In the genomic region with DNA sequence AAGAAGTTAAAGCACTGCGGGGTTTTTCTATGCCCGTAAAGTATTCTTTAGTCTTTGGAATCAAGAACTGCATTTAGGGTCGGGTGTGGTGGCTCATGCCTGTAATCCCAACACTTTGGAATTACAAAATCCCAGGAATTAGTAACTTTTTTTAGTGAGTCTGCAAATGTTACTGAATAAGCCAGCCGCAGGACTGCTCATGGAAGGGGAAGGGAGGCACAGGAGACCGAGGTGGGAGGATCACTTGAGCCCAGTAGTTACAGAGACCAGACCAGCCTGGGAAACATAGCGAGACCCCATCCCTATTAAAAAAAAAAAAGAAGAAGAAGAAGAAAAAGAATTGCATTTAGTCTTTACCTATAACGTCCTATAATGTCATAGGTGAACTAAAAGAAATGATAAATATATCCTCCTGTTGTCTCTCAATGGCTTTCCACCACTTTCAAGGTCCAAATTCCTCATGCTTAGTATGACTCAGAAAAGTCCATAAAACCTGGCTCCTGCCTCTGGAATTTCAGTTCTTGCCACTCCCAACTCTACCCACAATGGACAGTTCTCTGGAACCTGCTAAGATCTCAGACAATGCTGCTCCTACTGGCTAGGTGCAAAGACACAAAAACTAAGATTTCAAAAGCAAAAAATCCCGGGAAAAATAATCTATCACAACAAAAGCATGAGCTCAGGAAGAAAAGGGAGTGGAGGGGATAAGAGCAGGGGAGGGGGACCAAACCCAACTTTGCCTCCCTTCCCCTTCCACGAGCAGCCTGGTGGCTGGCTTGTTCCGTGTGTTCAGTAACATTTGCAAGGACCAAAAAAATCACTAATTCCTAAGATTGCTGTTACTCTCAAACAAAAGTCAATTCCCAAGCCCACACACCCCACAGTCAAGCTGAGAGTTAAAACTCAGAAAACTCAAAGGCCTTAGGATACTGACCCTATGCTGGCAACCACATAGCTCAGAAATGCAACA, we compare ENCODE assay signal across 1 cellular context.
TF ChIP-seq lines count a peak whose summit lies in the region.

No MANE protein-coding gene starts in this region.

TF ChIP-seq in HepG2, 621 proteins besides CTCF, POLR2A, EP300 and RAD21 (continued from another document and continues in another):
- TF ChIP-seq, protein P1, sequence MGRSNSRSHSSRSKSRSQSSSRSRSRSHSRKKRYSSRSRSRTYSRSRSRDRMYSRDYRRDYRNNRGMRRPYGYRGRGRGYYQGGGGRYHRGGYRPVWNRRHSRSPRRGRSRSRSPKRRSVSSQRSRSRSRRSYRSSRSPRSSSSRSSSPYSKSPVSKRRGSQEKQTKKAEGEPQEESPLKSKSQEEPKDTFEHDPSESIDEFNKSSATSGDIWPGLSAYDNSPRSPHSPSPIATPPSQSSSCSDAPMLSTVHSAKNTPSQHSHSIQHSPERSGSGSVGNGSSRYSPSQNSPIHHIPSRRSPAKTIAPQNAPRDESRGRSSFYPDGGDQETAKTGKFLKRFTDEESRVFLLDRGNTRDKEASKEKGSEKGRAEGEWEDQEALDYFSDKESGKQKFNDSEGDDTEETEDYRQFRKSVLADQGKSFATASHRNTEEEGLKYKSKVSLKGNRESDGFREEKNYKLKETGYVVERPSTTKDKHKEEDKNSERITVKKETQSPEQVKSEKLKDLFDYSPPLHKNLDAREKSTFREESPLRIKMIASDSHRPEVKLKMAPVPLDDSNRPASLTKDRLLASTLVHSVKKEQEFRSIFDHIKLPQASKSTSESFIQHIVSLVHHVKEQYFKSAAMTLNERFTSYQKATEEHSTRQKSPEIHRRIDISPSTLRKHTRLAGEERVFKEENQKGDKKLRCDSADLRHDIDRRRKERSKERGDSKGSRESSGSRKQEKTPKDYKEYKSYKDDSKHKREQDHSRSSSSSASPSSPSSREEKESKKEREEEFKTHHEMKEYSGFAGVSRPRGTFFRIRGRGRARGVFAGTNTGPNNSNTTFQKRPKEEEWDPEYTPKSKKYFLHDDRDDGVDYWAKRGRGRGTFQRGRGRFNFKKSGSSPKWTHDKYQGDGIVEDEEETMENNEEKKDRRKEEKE (IDR thresholded peaks at IDR 0.05), result no peak
- TF ChIP-seq ZNF367 (CRISPR knock-in tag; IDR thresholded peaks at IDR 0.05; ENCODE audit: borderline replicate concordance), result no peak
- peak; percentile 88 for TF ChIP-seq SAP130 (CRISPR knock-in tag; IDR thresholded peaks at IDR 0.05; ENCODE audit: low read depth)
- 0 out of 2 replicates have a peak, but pooled peaks have one; percentile 28 for TF ChIP-seq KMT2B (CRISPR knock-in tag; IDR thresholded peaks at IDR 0.05)
- TF ChIP-seq SNRNP70 (IDR thresholded peaks at IDR 0.05; ENCODE audit: low read depth, low read length), result no peak
- TF ChIP-seq, protein P2, sequence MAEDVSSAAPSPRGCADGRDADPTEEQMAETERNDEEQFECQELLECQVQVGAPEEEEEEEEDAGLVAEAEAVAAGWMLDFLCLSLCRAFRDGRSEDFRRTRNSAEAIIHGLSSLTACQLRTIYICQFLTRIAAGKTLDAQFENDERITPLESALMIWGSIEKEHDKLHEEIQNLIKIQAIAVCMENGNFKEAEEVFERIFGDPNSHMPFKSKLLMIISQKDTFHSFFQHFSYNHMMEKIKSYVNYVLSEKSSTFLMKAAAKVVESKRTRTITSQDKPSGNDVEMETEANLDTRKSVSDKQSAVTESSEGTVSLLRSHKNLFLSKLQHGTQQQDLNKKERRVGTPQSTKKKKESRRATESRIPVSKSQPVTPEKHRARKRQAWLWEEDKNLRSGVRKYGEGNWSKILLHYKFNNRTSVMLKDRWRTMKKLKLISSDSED (CRISPR knock-in tag; IDR thresholded peaks at IDR 0.05), result no peak
- TF ChIP-seq ZNF703 (CRISPR knock-in tag; IDR thresholded peaks at IDR 0.05; ENCODE audit: borderline replicate concordance), result no peak
- no peak for TF ChIP-seq CHD2 (IDR thresholded peaks at IDR 0.05; ENCODE audit: low read depth, low read length)
- peak; percentile 52 for TF ChIP-seq ASH2L (IDR thresholded peaks at IDR 0.05; ENCODE audit: insufficient read length, low read depth, low read length)
- 0 out of 2 replicates have a peak, but pooled peaks have one; percentile 35 for TF ChIP-seq ZFP36L2 (CRISPR knock-in tag; IDR thresholded peaks at IDR 0.05)
- no peak for TF ChIP-seq ZBTB42 (CRISPR knock-in tag; IDR thresholded peaks at IDR 0.05)
- no peak for TF ChIP-seq THYN1 (CRISPR knock-in tag; IDR thresholded peaks at IDR 0.05; ENCODE audit: borderline replicate concordance, low read depth)
- no peak; the same call in 1 of the 2 replicates for TF ChIP-seq ZFP82 (CRISPR knock-in tag; IDR thresholded peaks at IDR 0.05; ENCODE audit: borderline replicate concordance)
- no peak for TF ChIP-seq TBP (CRISPR knock-in tag; IDR thresholded peaks at IDR 0.05)
- no peak for TF ChIP-seq CAMTA2 (CRISPR knock-in tag; IDR thresholded peaks at IDR 0.05; ENCODE audit: borderline replicate concordance)
- no peak; the same call in 1 of the 2 replicates for TF ChIP-seq ZNF772 (CRISPR knock-in tag; IDR thresholded peaks at IDR 0.05)
- TF ChIP-seq CEBPG (CRISPR knock-in tag; IDR thresholded peaks at IDR 0.05), result peak; percentile 52
- TF ChIP-seq, protein P3, sequence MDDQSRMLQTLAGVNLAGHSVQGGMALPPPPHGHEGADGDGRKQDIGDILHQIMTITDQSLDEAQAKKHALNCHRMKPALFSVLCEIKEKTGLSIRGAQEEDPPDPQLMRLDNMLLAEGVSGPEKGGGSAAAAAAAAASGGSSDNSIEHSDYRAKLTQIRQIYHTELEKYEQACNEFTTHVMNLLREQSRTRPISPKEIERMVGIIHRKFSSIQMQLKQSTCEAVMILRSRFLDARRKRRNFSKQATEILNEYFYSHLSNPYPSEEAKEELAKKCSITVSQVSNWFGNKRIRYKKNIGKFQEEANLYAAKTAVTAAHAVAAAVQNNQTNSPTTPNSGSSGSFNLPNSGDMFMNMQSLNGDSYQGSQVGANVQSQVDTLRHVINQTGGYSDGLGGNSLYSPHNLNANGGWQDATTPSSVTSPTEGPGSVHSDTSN (CRISPR knock-in tag; IDR thresholded peaks at IDR 0.05; ENCODE audit: borderline replicate concordance), result no peak
- TF ChIP-seq KDM4B (CRISPR knock-in tag; IDR thresholded peaks at IDR 0.05), result no peak; the same call in 1 of the 2 replicates
- no peak; the same call in 1 of the 2 replicates for TF ChIP-seq ZNF44 (CRISPR knock-in tag; IDR thresholded peaks at IDR 0.05)
- TF ChIP-seq, protein P4, sequence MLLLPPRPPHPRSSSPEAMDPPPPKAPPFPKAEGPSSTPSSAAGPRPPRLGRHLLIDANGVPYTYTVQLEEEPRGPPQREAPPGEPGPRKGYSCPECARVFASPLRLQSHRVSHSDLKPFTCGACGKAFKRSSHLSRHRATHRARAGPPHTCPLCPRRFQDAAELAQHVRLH (CRISPR knock-in tag; IDR thresholded peaks at IDR 0.05; ENCODE audit: borderline replicate concordance, low read depth), result peak; percentile 78; the same call in 1 of the 2 replicates
- no peak for TF ChIP-seq ZSCAN25 (CRISPR knock-in tag; IDR thresholded peaks at IDR 0.05)
- TF ChIP-seq, protein P5, sequence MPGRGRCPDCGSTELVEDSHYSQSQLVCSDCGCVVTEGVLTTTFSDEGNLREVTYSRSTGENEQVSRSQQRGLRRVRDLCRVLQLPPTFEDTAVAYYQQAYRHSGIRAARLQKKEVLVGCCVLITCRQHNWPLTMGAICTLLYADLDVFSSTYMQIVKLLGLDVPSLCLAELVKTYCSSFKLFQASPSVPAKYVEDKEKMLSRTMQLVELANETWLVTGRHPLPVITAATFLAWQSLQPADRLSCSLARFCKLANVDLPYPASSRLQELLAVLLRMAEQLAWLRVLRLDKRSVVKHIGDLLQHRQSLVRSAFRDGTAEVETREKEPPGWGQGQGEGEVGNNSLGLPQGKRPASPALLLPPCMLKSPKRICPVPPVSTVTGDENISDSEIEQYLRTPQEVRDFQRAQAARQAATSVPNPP (CRISPR knock-in tag; IDR thresholded peaks at IDR 0.05), result no peak
- TF ChIP-seq, protein P6, sequence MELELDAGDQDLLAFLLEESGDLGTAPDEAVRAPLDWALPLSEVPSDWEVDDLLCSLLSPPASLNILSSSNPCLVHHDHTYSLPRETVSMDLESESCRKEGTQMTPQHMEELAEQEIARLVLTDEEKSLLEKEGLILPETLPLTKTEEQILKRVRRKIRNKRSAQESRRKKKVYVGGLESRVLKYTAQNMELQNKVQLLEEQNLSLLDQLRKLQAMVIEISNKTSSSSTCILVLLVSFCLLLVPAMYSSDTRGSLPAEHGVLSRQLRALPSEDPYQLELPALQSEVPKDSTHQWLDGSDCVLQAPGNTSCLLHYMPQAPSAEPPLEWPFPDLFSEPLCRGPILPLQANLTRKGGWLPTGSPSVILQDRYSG (CRISPR knock-in tag; IDR thresholded peaks at IDR 0.05), result 0 out of 2 replicates have a peak, but pooled peaks have one; percentile 24
- TF ChIP-seq SMC3 (IDR thresholded peaks at IDR 0.05; ENCODE audit: low read length), result peak; percentile 46
- TF ChIP-seq ZNF547 (CRISPR knock-in tag; IDR thresholded peaks at IDR 0.05), result no peak
- no peak for TF ChIP-seq TAF15 (IDR thresholded peaks at IDR 0.05; ENCODE audit: low read depth, low read length, poor library complexity, severe bottlenecking)
- TF ChIP-seq, protein P7, sequence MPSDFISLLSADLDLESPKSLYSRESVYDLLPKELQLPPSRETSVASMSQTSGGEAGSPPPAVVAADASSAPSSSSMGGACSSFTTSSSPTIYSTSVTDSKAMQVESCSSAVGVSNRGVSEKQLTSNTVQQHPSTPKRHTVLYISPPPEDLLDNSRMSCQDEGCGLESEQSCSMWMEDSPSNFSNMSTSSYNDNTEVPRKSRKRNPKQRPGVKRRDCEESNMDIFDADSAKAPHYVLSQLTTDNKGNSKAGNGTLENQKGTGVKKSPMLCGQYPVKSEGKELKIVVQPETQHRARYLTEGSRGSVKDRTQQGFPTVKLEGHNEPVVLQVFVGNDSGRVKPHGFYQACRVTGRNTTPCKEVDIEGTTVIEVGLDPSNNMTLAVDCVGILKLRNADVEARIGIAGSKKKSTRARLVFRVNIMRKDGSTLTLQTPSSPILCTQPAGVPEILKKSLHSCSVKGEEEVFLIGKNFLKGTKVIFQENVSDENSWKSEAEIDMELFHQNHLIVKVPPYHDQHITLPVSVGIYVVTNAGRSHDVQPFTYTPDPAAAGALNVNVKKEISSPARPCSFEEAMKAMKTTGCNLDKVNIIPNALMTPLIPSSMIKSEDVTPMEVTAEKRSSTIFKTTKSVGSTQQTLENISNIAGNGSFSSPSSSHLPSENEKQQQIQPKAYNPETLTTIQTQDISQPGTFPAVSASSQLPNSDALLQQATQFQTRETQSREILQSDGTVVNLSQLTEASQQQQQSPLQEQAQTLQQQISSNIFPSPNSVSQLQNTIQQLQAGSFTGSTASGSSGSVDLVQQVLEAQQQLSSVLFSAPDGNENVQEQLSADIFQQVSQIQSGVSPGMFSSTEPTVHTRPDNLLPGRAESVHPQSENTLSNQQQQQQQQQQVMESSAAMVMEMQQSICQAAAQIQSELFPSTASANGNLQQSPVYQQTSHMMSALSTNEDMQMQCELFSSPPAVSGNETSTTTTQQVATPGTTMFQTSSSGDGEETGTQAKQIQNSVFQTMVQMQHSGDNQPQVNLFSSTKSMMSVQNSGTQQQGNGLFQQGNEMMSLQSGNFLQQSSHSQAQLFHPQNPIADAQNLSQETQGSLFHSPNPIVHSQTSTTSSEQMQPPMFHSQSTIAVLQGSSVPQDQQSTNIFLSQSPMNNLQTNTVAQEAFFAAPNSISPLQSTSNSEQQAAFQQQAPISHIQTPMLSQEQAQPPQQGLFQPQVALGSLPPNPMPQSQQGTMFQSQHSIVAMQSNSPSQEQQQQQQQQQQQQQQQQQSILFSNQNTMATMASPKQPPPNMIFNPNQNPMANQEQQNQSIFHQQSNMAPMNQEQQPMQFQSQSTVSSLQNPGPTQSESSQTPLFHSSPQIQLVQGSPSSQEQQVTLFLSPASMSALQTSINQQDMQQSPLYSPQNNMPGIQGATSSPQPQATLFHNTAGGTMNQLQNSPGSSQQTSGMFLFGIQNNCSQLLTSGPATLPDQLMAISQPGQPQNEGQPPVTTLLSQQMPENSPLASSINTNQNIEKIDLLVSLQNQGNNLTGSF (CRISPR knock-in tag; IDR thresholded peaks at IDR 0.05), result no peak
- no peak for TF ChIP-seq DNMT3B (CRISPR knock-in tag; conservative IDR thresholded peaks at IDR 0.05)
- TF ChIP-seq SP1 (IDR thresholded peaks at IDR 0.05), result no peak
- no peak for TF ChIP-seq SP1 (CRISPR knock-in tag; IDR thresholded peaks at IDR 0.05)
- TF ChIP-seq, protein P8, sequence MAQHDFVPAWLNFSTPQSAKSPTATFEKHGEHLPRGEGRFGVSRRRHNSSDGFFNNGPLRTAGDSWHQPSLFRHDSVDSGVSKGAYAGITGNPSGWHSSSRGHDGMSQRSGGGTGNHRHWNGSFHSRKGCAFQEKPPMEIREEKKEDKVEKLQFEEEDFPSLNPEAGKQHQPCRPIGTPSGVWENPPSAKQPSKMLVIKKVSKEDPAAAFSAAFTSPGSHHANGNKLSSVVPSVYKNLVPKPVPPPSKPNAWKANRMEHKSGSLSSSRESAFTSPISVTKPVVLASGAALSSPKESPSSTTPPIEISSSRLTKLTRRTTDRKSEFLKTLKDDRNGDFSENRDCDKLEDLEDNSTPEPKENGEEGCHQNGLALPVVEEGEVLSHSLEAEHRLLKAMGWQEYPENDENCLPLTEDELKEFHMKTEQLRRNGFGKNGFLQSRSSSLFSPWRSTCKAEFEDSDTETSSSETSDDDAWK (CRISPR knock-in tag; IDR thresholded peaks at IDR 0.05), result no peak
- TF ChIP-seq, protein P9, sequence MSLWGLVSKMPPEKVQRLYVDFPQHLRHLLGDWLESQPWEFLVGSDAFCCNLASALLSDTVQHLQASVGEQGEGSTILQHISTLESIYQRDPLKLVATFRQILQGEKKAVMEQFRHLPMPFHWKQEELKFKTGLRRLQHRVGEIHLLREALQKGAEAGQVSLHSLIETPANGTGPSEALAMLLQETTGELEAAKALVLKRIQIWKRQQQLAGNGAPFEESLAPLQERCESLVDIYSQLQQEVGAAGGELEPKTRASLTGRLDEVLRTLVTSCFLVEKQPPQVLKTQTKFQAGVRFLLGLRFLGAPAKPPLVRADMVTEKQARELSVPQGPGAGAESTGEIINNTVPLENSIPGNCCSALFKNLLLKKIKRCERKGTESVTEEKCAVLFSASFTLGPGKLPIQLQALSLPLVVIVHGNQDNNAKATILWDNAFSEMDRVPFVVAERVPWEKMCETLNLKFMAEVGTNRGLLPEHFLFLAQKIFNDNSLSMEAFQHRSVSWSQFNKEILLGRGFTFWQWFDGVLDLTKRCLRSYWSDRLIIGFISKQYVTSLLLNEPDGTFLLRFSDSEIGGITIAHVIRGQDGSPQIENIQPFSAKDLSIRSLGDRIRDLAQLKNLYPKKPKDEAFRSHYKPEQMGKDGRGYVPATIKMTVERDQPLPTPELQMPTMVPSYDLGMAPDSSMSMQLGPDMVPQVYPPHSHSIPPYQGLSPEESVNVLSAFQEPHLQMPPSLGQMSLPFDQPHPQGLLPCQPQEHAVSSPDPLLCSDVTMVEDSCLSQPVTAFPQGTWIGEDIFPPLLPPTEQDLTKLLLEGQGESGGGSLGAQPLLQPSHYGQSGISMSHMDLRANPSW (CRISPR knock-in tag; IDR thresholded peaks at IDR 0.05; ENCODE audit: borderline replicate concordance), result no peak; the same call in 1 of the 2 replicates
- peak; percentile 62; the same call in 1 of the 2 replicates for TF ChIP-seq NCOA2 (CRISPR knock-in tag; IDR thresholded peaks at IDR 0.05)
- TF ChIP-seq ZNF263 (CRISPR knock-in tag; IDR thresholded peaks at IDR 0.05), result 0 out of 2 replicates have a peak, but pooled peaks have one; percentile 22
- TF ChIP-seq, protein P10, sequence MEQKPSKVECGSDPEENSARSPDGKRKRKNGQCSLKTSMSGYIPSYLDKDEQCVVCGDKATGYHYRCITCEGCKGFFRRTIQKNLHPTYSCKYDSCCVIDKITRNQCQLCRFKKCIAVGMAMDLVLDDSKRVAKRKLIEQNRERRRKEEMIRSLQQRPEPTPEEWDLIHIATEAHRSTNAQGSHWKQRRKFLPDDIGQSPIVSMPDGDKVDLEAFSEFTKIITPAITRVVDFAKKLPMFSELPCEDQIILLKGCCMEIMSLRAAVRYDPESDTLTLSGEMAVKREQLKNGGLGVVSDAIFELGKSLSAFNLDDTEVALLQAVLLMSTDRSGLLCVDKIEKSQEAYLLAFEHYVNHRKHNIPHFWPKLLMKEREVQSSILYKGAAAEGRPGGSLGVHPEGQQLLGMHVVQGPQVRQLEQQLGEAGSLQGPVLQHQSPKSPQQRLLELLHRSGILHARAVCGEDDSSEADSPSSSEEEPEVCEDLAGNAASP (CRISPR knock-in tag; IDR thresholded peaks at IDR 0.05; ENCODE audit: borderline replicate concordance), result peak; percentile 29; the same call in 1 of the 2 replicates
